In the genomic region with DNA sequence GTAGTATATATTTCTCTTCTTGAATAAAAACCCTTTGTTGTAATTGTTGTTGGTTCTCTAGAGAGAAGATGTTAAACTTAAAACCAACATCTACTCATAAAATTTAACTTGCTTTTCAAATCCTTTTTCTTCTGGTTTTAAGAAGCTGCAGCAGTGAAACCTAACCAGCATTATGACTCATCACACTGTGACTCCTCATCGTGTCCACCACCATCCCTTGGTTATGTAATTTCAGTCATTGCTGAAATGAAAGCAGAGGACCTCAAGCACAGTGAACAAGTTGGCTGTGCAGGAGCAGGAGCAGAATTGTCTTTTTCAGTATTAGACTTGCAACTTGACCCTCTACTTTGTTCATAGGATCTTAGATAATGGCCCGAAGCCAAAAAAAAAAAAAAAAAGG, we compare ENCODE assay signal across 8 cellular contexts.
DNase-seq lines count a peak whose midpoint lies in the region; ATAC-seq and TF ChIP-seq lines count a peak whose summit lies in the region.

No MANE protein-coding gene starts in this region.

- no peak overlapping the region for H3K27ac ChIP-seq in colonic mucosa

- H3K4me1 ChIP-seq in colonic mucosa = no peaks in the 10 kb centered on the region

- no peak overlapping the region for H3K4me3 Mint-ChIP-seq in T-helper 17 cell
- no peak overlapping the region for H3K4me3 Mint-ChIP-seq in activated T-helper 1 cell treated with anti-CD3 and anti-CD28 coated beads, Interleukin-12 subunit alpha, Interleukin-12 subunit beta, Interleukin-2, Interleukin-4 antibody, amounts not matched to agents 30 ng/mL and 10 ng/mL and 1 ng/mL, durations not matched to agents 14 hours and 24 hours and 36 hours

- no peak overlapping the region for H3K4me3 ChIP-seq in colonic mucosa

- no peaks in the 10 kb centered on the region for H3K27me3 ChIP-seq in colonic mucosa

- no peak overlapping the region for H3K27ac Mint-ChIP-seq in T-helper 17 cell
- H3K27ac Mint-ChIP-seq in activated T-helper 1 cell treated with anti-CD3 and anti-CD28 coated beads, Interleukin-12 subunit alpha, Interleukin-12 subunit beta, Interleukin-2, Interleukin-4 antibody, amounts not matched to agents 30 ng/mL and 10 ng/mL and 1 ng/mL, durations not matched to agents 14 hours and 24 hours and 36 hours = no peak overlapping the region

- ATAC-seq in GM18499 (IDR thresholded peaks at IDR 0.05; ENCODE audit: insufficient read depth, unreplicated experiment) (peak; percentile 99), GM21825 (IDR thresholded peaks at IDR 0.05; ENCODE audit: unreplicated experiment) (peak; percentile 98), T-helper 17 cell (no peak)

- intact Hi-C loops in colonic mucosa (cut with DNase I) = no loop called here
- intact Hi-C loops in activated T-helper 1 cell treated with anti-CD3 and anti-CD28 coated beads, Interleukin-12 subunit alpha, Interleukin-12 subunit beta, Interleukin-2, Interleukin-4 antibody, amounts not matched to agents 30 ng/mL and 10 ng/mL and 1 ng/mL, durations not matched to agents 14 hours and 24 hours and 36 hours (cut with micrococcal nuclease) = no loop called here

- H3K9me3 Mint-ChIP-seq in activated T-helper 1 cell treated with anti-CD3 and anti-CD28 coated beads, Interleukin-12 subunit alpha, Interleukin-12 subunit beta, Interleukin-2, Interleukin-4 antibody, amounts not matched to agents 30 ng/mL and 10 ng/mL and 1 ng/mL, durations not matched to agents 14 hours and 24 hours and 36 hours = no peaks in the 10 kb centered on the region

- peak; percentile 91 for DNase-seq in LHCN-M2 (ENCODE audit: low read depth)
- DNase-seq in fibroblast of peridontal ligament (ENCODE audit: extremely low read depth) = peak; percentile 92
- no peak for DNase-seq in T-helper 17 cell
- no peak for DNase-seq in colonic mucosa
- DNase-seq in activated T-helper 1 cell treated with anti-CD3 and anti-CD28 coated beads, Interleukin-12 subunit alpha, Interleukin-12 subunit beta, Interleukin-2, Interleukin-4 antibody, amounts not matched to agents 30 ng/mL and 10 ng/mL and 1 ng/mL, durations not matched to agents 14 hours and 24 hours and 36 hours (ENCODE audit: low spot score) = no peak
- DNase-seq in NCI-H1930 (lab: John Stamatoyannopoulos, UW) = no peak

- H3K27me3 Mint-ChIP-seq in T-helper 17 cell = peaks cover 15% of the 10 kb centered on the region
- H3K27me3 Mint-ChIP-seq in activated T-helper 1 cell treated with anti-CD3 and anti-CD28 coated beads, Interleukin-12 subunit alpha, Interleukin-12 subunit beta, Interleukin-2, Interleukin-4 antibody, amounts not matched to agents 30 ng/mL and 10 ng/mL and 1 ng/mL, durations not matched to agents 14 hours and 24 hours and 36 hours (ENCODE audit: insufficient read depth) = peaks cover 2% of the 10 kb centered on the region

- H3K9me3 ChIP-seq in T-helper 17 cell (ENCODE audit: control insufficient read depth, low read length, poor library complexity, severe bottlenecking) = no peaks in the 10 kb centered on the region
- no peaks in the 10 kb centered on the region for H3K9me3 ChIP-seq in colonic mucosa

- no peaks in the 10 kb centered on the region for H3K36me3 Mint-ChIP-seq in T-helper 17 cell (ENCODE audit: low read depth)
- no peaks in the 10 kb centered on the region for H3K36me3 Mint-ChIP-seq in activated T-helper 1 cell treated with anti-CD3 and anti-CD28 coated beads, Interleukin-12 subunit alpha, Interleukin-12 subunit beta, Interleukin-2, Interleukin-4 antibody, amounts not matched to agents 30 ng/mL and 10 ng/mL and 1 ng/mL, durations not matched to agents 14 hours and 24 hours and 36 hours (ENCODE audit: low read depth)

- no peak for TF ChIP-seq CTCF in colonic mucosa (IDR thresholded peaks at IDR 0.05)

- H3K9ac ChIP-seq in colonic mucosa (ENCODE audit: low read depth in 2 of 2, low read length in 2 of 2) = no peak overlapping the region

- no peaks in the 10 kb centered on the region for H3K4me1 Mint-ChIP-seq in T-helper 17 cell
- peaks cover 6% of the 10 kb centered on the region for H3K4me1 Mint-ChIP-seq in activated T-helper 1 cell treated with anti-CD3 and anti-CD28 coated beads, Interleukin-12 subunit alpha, Interleukin-12 subunit beta, Interleukin-2, Interleukin-4 antibody, amounts not matched to agents 30 ng/mL and 10 ng/mL and 1 ng/mL, durations not matched to agents 14 hours and 24 hours and 36 hours (ENCODE audit: low read depth)

- no peaks in the 10 kb centered on the region for H3K36me3 ChIP-seq in colonic mucosa

Comparison
In these comparisons a context has a peak if more than half of its experiments do, and no peak if none do; other contexts are left out.
1. DNase-seq: peak in LHCN-M2 (single experiment) and fibroblast of peridontal ligament (single experiment); none in T-helper 17 cell (0 of 3), colonic mucosa (single experiment), activated T-helper 1 cell treated with anti-CD3 and anti-CD28 coated beads, Interleukin-12 subunit alpha, Interleukin-12 subunit beta, Interleukin-2, Interleukin-4 antibody, amounts not matched to agents 30 ng/mL and 10 ng/mL and 1 ng/mL, durations not matched to agents 14 hours and 24 hours and 36 hours (single experiment) and NCI-H1930 (0 of 2).